Comparison of ENCODE assay signal across 6 cellular contexts in the genomic region with DNA sequence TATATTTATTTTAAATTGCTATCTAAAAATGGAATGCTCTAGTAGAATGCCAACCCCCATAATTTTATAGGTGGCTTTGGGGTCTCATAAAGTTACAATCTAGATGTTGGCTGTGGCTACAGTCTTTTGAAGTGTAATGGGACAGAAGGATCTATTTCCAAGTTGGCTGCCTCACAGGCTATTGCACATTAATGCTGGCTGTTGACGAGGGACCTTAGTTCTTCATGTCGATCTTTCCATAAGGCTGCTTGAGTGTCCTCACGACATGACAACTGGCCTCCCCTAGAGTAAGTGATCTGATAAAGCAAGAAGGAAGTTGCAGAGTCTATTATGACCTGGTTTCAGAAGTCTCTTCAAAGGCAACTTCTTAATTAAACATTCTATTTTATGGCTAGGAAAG.
"Had no signal": no experiment of that assay in that cellular context is flagged by ENCODE, and none has a peak within 500 bp of the region (broad histone marks: within the 10 kb centered on the region; RNA-seq: fewer than 3 reads in every experiment).

No MANE protein-coding gene starts in this region.

- FAIRE-seq: HepG2 had no signal

- DNase-seq: GM23248, GOT3, H9, HCEC 1CT, KBM-7 had no signal
